Comparison of ENCODE assay signal across 17 cellular contexts in the genomic region with DNA sequence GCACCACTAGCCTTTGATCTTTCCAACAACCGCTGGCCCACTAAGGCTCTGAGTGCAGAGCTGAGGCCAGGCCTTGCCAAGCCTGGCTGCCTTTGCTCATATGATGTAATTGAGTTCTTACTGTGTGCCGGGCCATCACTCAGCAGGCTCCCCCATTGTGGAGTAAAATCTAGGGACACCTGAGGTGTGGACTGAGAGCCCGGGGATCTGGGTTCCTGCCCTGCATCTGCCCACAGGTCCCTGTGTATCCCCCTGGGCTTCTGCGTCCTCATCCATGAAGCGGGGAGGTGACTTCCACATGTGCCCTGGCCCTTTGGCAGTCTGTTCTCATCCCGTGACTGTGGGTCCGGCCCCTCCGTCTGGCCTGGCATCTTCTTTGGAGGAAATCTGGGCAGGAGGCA.
"Had no signal": no experiment of that assay in that cellular context is flagged by ENCODE, and none has a peak within 500 bp of the region (broad histone marks: within the 10 kb centered on the region; RNA-seq: fewer than 3 reads in every experiment).

No MANE protein-coding gene starts in this region.

- FAIRE-seq: astrocyte, TTC549 had no signal

- H3K27me3 ChIP-seq: adrenal gland, breast epithelium, gastrocnemius medialis had no signal

- H3K36me3 ChIP-seq: adrenal gland, breast epithelium, gastrocnemius medialis had no signal

- DNase-seq: activated CD4-positive, alpha-beta T cell treated with anti-CD3 and anti-CD28 coated beads for 48 hours; activated CD4-positive, CD25-positive, alpha-beta regulatory T cell; activated CD8-positive, alpha-beta T cell treated with anti-CD3 and anti-CD28 coated beads for 36 hours; activated gamma-delta T cell treated with Interleukin-2 at 50 U/mL for 16 hours; activated T-cell treated with anti-CD3 and anti-CD28 coated beads, Interleukin-2, amount 50 U/mL, for 72 hours; cortex of kidney; effector CD4-positive, alpha-beta T cell; gastrocnemius medialis; midbrain; stimulated activated naive B cell treated with anti-CD40 and anti-IgM and Interleukin-4, amounts not matched to agents 10 μg/mL and 1 μg/mL and 100 μg/mL, for 72 hours had no signal

- H3K9me3 ChIP-seq: adrenal gland, breast epithelium, gastrocnemius medialis had no signal

- H3K4me1 ChIP-seq: adrenal gland, breast epithelium had no signal

- ATAC-seq: activated CD8-positive, alpha-beta T cell treated with anti-CD3 and anti-CD28 coated beads for 36 hours; activated naive CD4-positive, alpha-beta T cell treated with anti-CD3 and anti-CD28 coated beads, Interleukin-2, amount 50 U/mL, for 72 hours; activated T-cell treated with anti-CD3 and anti-CD28 coated beads, Interleukin-2, amount 50 U/mL, for 72 hours; esophagus mucosa; gastrocnemius medialis; stimulated activated naive B cell treated with anti-CD40 and anti-IgM and Interleukin-4, amounts not matched to agents 10 μg/mL and 1 μg/mL and 100 μg/mL, for 72 hours had no signal

- H3K27ac ChIP-seq: adrenal gland, breast epithelium, gastrocnemius medialis, SK-N-MC had no signal

- H3K4me3 ChIP-seq: adrenal gland, breast epithelium, gastrocnemius medialis, SK-N-MC had no signal
